In the genomic region with DNA sequence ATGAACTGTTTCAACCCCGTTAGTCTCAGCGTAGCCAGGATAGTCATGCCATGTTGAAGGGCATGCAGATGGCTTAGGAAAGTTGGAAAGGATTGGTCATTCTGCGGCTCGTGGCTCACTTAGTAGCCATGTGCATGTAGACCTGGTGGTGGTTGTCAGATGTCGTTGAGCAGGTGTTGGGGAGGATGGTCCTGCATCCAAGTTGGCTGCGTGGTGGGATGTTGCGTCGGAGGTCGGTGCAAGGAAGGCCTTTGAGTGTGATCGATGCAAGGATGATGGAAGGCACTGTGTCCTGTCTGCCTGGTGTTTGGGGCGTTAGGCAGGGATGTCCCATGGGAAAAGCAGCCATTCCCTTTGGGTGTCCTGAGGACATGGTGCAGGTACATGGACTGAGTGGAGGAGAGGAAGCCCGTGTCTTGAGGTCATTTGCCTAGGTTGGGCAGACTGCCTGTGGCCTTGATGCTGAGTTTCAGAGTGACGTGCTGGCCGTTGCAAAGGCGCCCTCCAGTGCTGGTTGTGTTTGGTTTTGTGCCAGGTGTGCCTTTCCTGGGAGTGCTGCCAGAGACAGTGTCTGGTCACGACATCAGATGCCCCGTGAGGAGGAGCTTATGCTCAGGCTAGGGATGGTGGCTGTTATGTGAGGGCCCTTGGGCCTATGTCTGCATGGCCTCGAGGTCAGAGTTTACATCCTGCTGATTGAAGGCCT, we compare ENCODE assay signal across 24 cellular contexts.
DNase-seq lines count a peak whose midpoint lies in the region; ATAC-seq, FAIRE-seq and TF ChIP-seq lines count a peak whose summit lies in the region.
"Had no signal": no experiment of that assay in that cellular context is flagged by ENCODE, and none has a peak within 500 bp of the region (broad histone marks: within the 10 kb centered on the region; RNA-seq: fewer than 3 reads in every experiment).

No MANE protein-coding gene starts in this region.

- peak overlapping the region; percentile 4 for H3K4me3 Mint-ChIP-seq in activated naive CD8-positive, alpha-beta T cell
- H3K4me3 Mint-ChIP-seq in activated naive CD8-positive, alpha-beta T cell treated with anti-CD3 and anti-CD28 coated beads for 36 hours: no peak overlapping the region
- H3K4me3 Mint-ChIP-seq in activated CD8-positive, alpha-beta T cell treated with anti-CD3 and anti-CD28 coated beads for 36 hours: no peak overlapping the region
- H3K4me3 Mint-ChIP-seq: T-helper 2 cell treated with Interferon-gamma antibody and Interleukin-4, amounts not matched to agents 5 μg/mL and 100 μg/mL, for 36 hours had no signal

- no peak overlapping the region for H2AK5ac ChIP-seq in neuronal stem cell (ENCODE audit: low read depth, low read length)

- H3K9me3 ChIP-seq in neuronal stem cell (replicated peaks in 1 of 2; ENCODE audit: control insufficient read depth in 2 of 2, insufficient read depth in 1 of 2, low read depth in 1 of 2, low read length in 2 of 2): peaks cover 100% of the 10 kb centered on the region in 2 donors

- H3K27ac Mint-ChIP-seq in activated naive CD8-positive, alpha-beta T cell: no peak overlapping the region
- H3K27ac Mint-ChIP-seq in activated naive CD8-positive, alpha-beta T cell treated with anti-CD3 and anti-CD28 coated beads for 36 hours: no peak overlapping the region
- no peak overlapping the region for H3K27ac Mint-ChIP-seq in activated CD8-positive, alpha-beta T cell treated with anti-CD3 and anti-CD28 coated beads for 36 hours
- H3K27ac Mint-ChIP-seq: T-helper 2 cell treated with Interferon-gamma antibody and Interleukin-4, amounts not matched to agents 5 μg/mL and 100 μg/mL, for 36 hours had no signal

- H3K14ac ChIP-seq in neuronal stem cell (ENCODE audit: low read length): no peak overlapping the region

- H3K9me3 Mint-ChIP-seq in activated naive CD8-positive, alpha-beta T cell (ENCODE audit: low read depth): peaks cover 17% of the 10 kb centered on the region
- H3K9me3 Mint-ChIP-seq in activated naive CD8-positive, alpha-beta T cell treated with anti-CD3 and anti-CD28 coated beads for 36 hours: peaks cover 89% of the 10 kb centered on the region
- peaks cover 87% of the 10 kb centered on the region for H3K9me3 Mint-ChIP-seq in activated CD8-positive, alpha-beta T cell treated with anti-CD3 and anti-CD28 coated beads for 36 hours

- WGBS in neuronal stem cell (ENCODE audit: extremely low coverage in 2 of 2, insufficient read length in 2 of 2, insufficient replicate concordance in 1 of 2), 2 donors: no CpG with 5 or more reads among the region's 18 CpGs

- H3K36me3 ChIP-seq in neuronal stem cell (replicated peaks in 1 of 2; ENCODE audit: control insufficient read depth in 2 of 2, insufficient read depth in 2 of 2, low read length in 2 of 2): peaks cover 98 to 100% of the 10 kb centered on the region in 2 donors

- POLR2A ChIA-PET in activated CD8-positive, alpha-beta T cell treated with anti-CD3 and anti-CD28 coated beads for 36 hours (lab: Charles Lee): no interaction called here

- CTCF ChIA-PET in activated CD8-positive, alpha-beta T cell treated with anti-CD3 and anti-CD28 coated beads for 36 hours (lab: Charles Lee): no interaction called here

- H2BK15ac ChIP-seq in neuronal stem cell (ENCODE audit: low read length): no peak overlapping the region

- no peaks in the 10 kb centered on the region for H3K4me1 ChIP-seq in neuronal stem cell (ENCODE audit: control insufficient read depth in 2 of 2, insufficient read depth in 1 of 2, low read depth in 1 of 2, low read length in 2 of 2)
- H3K4me1 ChIP-seq: left lung, parathyroid adenoma had no signal

- intact Hi-C loops in activated CD8-positive, alpha-beta T cell treated with anti-CD3 and anti-CD28 coated beads for 36 hours (cut with micrococcal nuclease): no loop called here

- H4K8ac ChIP-seq in neuronal stem cell (ENCODE audit: low read depth, low read length): no peak overlapping the region

- H3K27me3 ChIP-seq in neuronal stem cell (ENCODE audit: control insufficient read depth in 3 of 3, insufficient read depth in 3 of 3, low read depth in 1 of 3, low read length in 3 of 3): no peaks in the 10 kb centered on the region
- H3K27me3 ChIP-seq: left lung had no signal

- ATAC-seq in activated CD8-positive, alpha-beta T cell treated with anti-CD3 and anti-CD28 coated beads for 36 hours: no peak
- ATAC-seq in HG02798 (IDR thresholded peaks at IDR 0.05; ENCODE audit: poor library complexity, unreplicated experiment): no peak
- ATAC-seq: left lung had no signal

- no peak for TF ChIP-seq CTCF in coronary artery (IDR thresholded peaks at IDR 0.05)
- TF ChIP-seq CTCF in activated CD8-positive, alpha-beta T cell treated with anti-CD3 and anti-CD28 coated beads for 36 hours (IDR thresholded peaks at IDR 0.05): no peak

- no peak overlapping the region for H3K4ac ChIP-seq in neuronal stem cell (ENCODE audit: low read length)

- H3K23ac ChIP-seq in neuronal stem cell (ENCODE audit: low read depth, low read length, poor library complexity): no peak overlapping the region

- no peaks in the 10 kb centered on the region for H3K4me1 Mint-ChIP-seq in activated naive CD8-positive, alpha-beta T cell (ENCODE audit: low read depth)
- H3K4me1 Mint-ChIP-seq in activated naive CD8-positive, alpha-beta T cell treated with anti-CD3 and anti-CD28 coated beads for 36 hours: no peaks in the 10 kb centered on the region
- H3K4me1 Mint-ChIP-seq in activated CD8-positive, alpha-beta T cell treated with anti-CD3 and anti-CD28 coated beads for 36 hours (ENCODE audit: low read depth): no peaks in the 10 kb centered on the region

- H2BK12ac ChIP-seq in neuronal stem cell (ENCODE audit: low read length): no peak overlapping the region

- H2AFZ ChIP-seq in neuronal stem cell (ENCODE audit: low read length): no peak overlapping the region
- H2AFZ ChIP-seq: parathyroid adenoma, PC-9 had no signal

- H3K27me3 Mint-ChIP-seq in activated naive CD8-positive, alpha-beta T cell: no peaks in the 10 kb centered on the region
- no peaks in the 10 kb centered on the region for H3K27me3 Mint-ChIP-seq in activated naive CD8-positive, alpha-beta T cell treated with anti-CD3 and anti-CD28 coated beads for 36 hours
- no peaks in the 10 kb centered on the region for H3K27me3 Mint-ChIP-seq in activated CD8-positive, alpha-beta T cell treated with anti-CD3 and anti-CD28 coated beads for 36 hours
- H3K27me3 Mint-ChIP-seq: IgD-negative memory B cell had no signal

- H3K4me3 ChIP-seq in coronary artery: peak overlapping the region; percentile 48
- peak overlapping the region in 1 of 2 donors; percentile 20 for H3K4me3 ChIP-seq in neuronal stem cell (ENCODE audit: low read length in 2 of 2)
- H3K4me3 ChIP-seq: left lung, PC-9, SK-N-MC, smooth muscle cell had no signal

- H3K9ac ChIP-seq in neuronal stem cell (ENCODE audit: low read depth, low read length, poor library complexity): peak overlapping the region; percentile 21
- H3K9ac ChIP-seq: parathyroid adenoma had no signal

- H4K91ac ChIP-seq in neuronal stem cell (ENCODE audit: low read depth, low read length, poor library complexity): no peak overlapping the region

- no peak for DNase-seq in activated naive CD8-positive, alpha-beta T cell treated with anti-CD3 and anti-CD28 coated beads for 36 hours
- DNase-seq in coronary artery (ENCODE audit: low spot score): peak; percentile 45
- no peak for DNase-seq in neuronal stem cell (ENCODE audit: low spot score)
- DNase-seq in ureter (ENCODE audit: low spot score): peak; percentile 15
- DNase-seq in activated CD8-positive, alpha-beta T cell treated with anti-CD3 and anti-CD28 coated beads for 36 hours: no peak
- no peak for DNase-seq in frontal cortex (ENCODE audit: low spot score in 2 of 2)
- DNase-seq: activated naive CD4-positive, alpha-beta T cell treated with anti-CD3 and anti-CD28 coated beads, Interleukin-2, amount 50 U/mL, for 16 hours; activated T-cell treated with anti-CD3 and anti-CD28 coated beads for 4 hours; left lung; NCI-H1694 treated with DMSO at 0.1 percent for 48 hours; NCI-H82; PC-9; stimulated activated CD4-positive, alpha-beta T cell treated with anti-CD3 and anti-CD28 coated beads, Interleukin-4, amount 100 ng/mL, for 4 hours had no signal

- FAIRE-seq in frontal cortex (lab: Jason Lieb, UNC): no peak
- FAIRE-seq: colon, GM18507, H1 had no signal

- H3K27ac ChIP-seq in coronary artery (no peak overlapping the region), neuronal stem cell (replicated peaks; ENCODE audit: low read length) (no peak overlapping the region)
- H3K27ac ChIP-seq: left lung, parathyroid adenoma, PC-9, SK-N-MC, thoracic aorta had no signal

- no peak overlapping the region for H2BK120ac ChIP-seq in neuronal stem cell (ENCODE audit: low read depth, low read length)

- H3K36me3 Mint-ChIP-seq in activated naive CD8-positive, alpha-beta T cell: peaks cover 64% of the 10 kb centered on the region
- H3K36me3 Mint-ChIP-seq in activated naive CD8-positive, alpha-beta T cell treated with anti-CD3 and anti-CD28 coated beads for 36 hours: peaks cover 100% of the 10 kb centered on the region
- H3K36me3 Mint-ChIP-seq in activated CD8-positive, alpha-beta T cell treated with anti-CD3 and anti-CD28 coated beads for 36 hours (ENCODE audit: low read depth): peaks cover 100% of the 10 kb centered on the region

- H2BK5ac ChIP-seq in neuronal stem cell (ENCODE audit: low read length): no peak overlapping the region

- no peak overlapping the region for H3K18ac ChIP-seq in neuronal stem cell (ENCODE audit: low read length)

- peaks cover 10% of the 10 kb centered on the region for H3K79me1 ChIP-seq in neuronal stem cell (ENCODE audit: low read depth, low read length)

- no peak overlapping the region for H3K4me2 ChIP-seq in neuronal stem cell (ENCODE audit: insufficient read depth, low read length, poor library complexity, severe bottlenecking)
- H3K4me2 ChIP-seq: PC-9, smooth muscle cell had no signal

Comparison
In these comparisons a context has a peak if more than half of its experiments do, and no peak if none do; other contexts are left out.
1. DNase-seq: peak in coronary artery (single experiment) and ureter (single experiment); none in activated naive CD8-positive, alpha-beta T cell treated with anti-CD3 and anti-CD28 coated beads for 36 hours (single experiment), neuronal stem cell (single experiment), activated CD8-positive, alpha-beta T cell treated with anti-CD3 and anti-CD28 coated beads for 36 hours (single experiment) and frontal cortex (0 of 2).